ENCODE assay signal across 2 cellular contexts in genomic region chr22:38607680-38608079, GRCh38.
TF ChIP-seq lines count a peak whose summit lies in the region.

No MANE protein-coding gene starts in this region.

TF ChIP-seq in GM12891, 5 proteins besides CTCF, POLR2A, EP300 and RAD21:
- TF ChIP-seq SPI1 (IDR thresholded peaks at IDR 0.05; ENCODE audit: low read depth, low read length) (no peak), PAX5 (IDR thresholded peaks at IDR 0.05; ENCODE audit: insufficient read depth, low read length, severe bottlenecking) (no peak), POLR2AphosphoS5 (IDR thresholded peaks at IDR 0.05; ENCODE audit: low read depth, low read length) (no peak), TAF1 (IDR thresholded peaks at IDR 0.05; ENCODE audit: low read depth, low read length) (no peak)

TF ChIP-seq in HepG2, 621 proteins besides CTCF, POLR2A, EP300 and RAD21:
- TF ChIP-seq ZNF7 (CRISPR knock-in tag; IDR thresholded peaks at IDR 0.05) (peak; percentile 46; the same call in 1 of the 2 replicates), CEBPG (CRISPR knock-in tag; IDR thresholded peaks at IDR 0.05) (peak; percentile 74), FOXA1 (IDR thresholded peaks at IDR 0.05) (no peak), FOXA1 (CRISPR knock-in tag; IDR thresholded peaks at IDR 0.05) (0 out of 2 replicates have a peak, but pooled peaks have one; percentile 50), CEBPB (IDR thresholded peaks at IDR 0.05; ENCODE audit: borderline replicate concordance, low read depth, low read length) (peak; percentile 19; the same call in 1 of the 2 replicates), ZNF180 (CRISPR knock-in tag; IDR thresholded peaks at IDR 0.05; ENCODE audit: borderline replicate concordance, low read depth) (no peak), FOSL2 (CRISPR knock-in tag; IDR thresholded peaks at IDR 0.05) (peak; percentile 18; the same call in 1 of the 2 replicates), SOX13 (IDR thresholded peaks at IDR 0.05) (no peak), SOX13 (CRISPR knock-in tag; conservative IDR thresholded peaks at IDR 0.05 in 1 of 2, IDR thresholded peaks at IDR 0.05 in 1 of 2) (peak in 1 of 2 experiments; percentile 34; a peak in 1 of 4 replicates), ZNF3 (CRISPR knock-in tag; IDR thresholded peaks at IDR 0.05) (peak; percentile 95), MIXL1 (CRISPR knock-in tag; IDR thresholded peaks at IDR 0.05) (0 out of 2 replicates have a peak, but pooled peaks have one; percentile 29), TEF (CRISPR knock-in tag; IDR thresholded peaks at IDR 0.05) (peak; percentile 55; the same call in 1 of the 2 replicates), CENPBD1 (CRISPR knock-in tag; IDR thresholded peaks at IDR 0.05; ENCODE audit: borderline replicate concordance, low read depth) (no peak), ZNF24 (IDR thresholded peaks at IDR 0.05) (no peak), GATAD2A (CRISPR knock-in tag; IDR thresholded peaks at IDR 0.05) (peak; percentile 60), PATZ1 (CRISPR knock-in tag; IDR thresholded peaks at IDR 0.05) (0 out of 2 replicates have a peak, but pooled peaks have one; percentile 18), ZNF12 (CRISPR knock-in tag; IDR thresholded peaks at IDR 0.05) (peak; percentile 56; the same call in 1 of the 2 replicates), ZGPAT (CRISPR knock-in tag; IDR thresholded peaks at IDR 0.05) (peak; percentile 39; the same call in 1 of the 2 replicates), ZBTB4 (CRISPR knock-in tag; IDR thresholded peaks at IDR 0.05; ENCODE audit: borderline replicate concordance) (no peak), PAXIP1 (CRISPR knock-in tag; conservative IDR thresholded peaks at IDR 0.05) (0 out of 2 replicates have a peak, but pooled peaks have one; percentile 13), ZNF761 (CRISPR knock-in tag; conservative IDR thresholded peaks at IDR 0.05) (no peak), ZMYM4 (CRISPR knock-in tag; IDR thresholded peaks at IDR 0.05) (0 out of 2 replicates have a peak, but pooled peaks have one; percentile 35), SOX6 (IDR thresholded peaks at IDR 0.05) (no peak), SOX6 (CRISPR knock-in tag; IDR thresholded peaks at IDR 0.05) (peak; percentile 18; the same call in 1 of the 2 replicates), FOXA3 (CRISPR knock-in tag; IDR thresholded peaks at IDR 0.05) (peak; percentile 47), MIER3 (CRISPR knock-in tag; IDR thresholded peaks at IDR 0.05; ENCODE audit: borderline replicate concordance) (no peak), KDM5B (CRISPR knock-in tag; IDR thresholded peaks at IDR 0.05; ENCODE audit: borderline replicate concordance) (no peak)
